In genomic region chr19:18987456-18987855, GRCh38 we compare ENCODE assay signal across 10 cellular contexts.
"Had no signal": no experiment of that assay in that cellular context is flagged by ENCODE, and none has a peak within 500 bp of the region (broad histone marks: within the 10 kb centered on the region; RNA-seq: fewer than 3 reads in every experiment).

No MANE protein-coding gene starts in this region.

- H3K27ac ChIP-seq: RWPE1 had no signal

- ATAC-seq: T-cell had no signal

- H3K9me2 ChIP-seq: SK-N-SH had no signal

- H3K27ac Mint-ChIP-seq: T-cell had no signal

- H3K4me3 ChIP-seq: MG63 had no signal

- H3K9me3 ChIP-seq: SK-N-SH had no signal

- H3K9ac ChIP-seq: SK-N-SH had no signal

- H3K4me3 Mint-ChIP-seq: T-cell had no signal

- H3K4me1 Mint-ChIP-seq: T-cell had no signal

- H3K4me2 ChIP-seq: SK-N-SH had no signal

- H3K9me3 Mint-ChIP-seq: T-cell had no signal

- DNase-seq: KG1; NCI-H187; NCI-H2029; NCI-H2081 treated with DMSO at 0.1 percent for 48 hours; NCI-H510A; NK-92 treated with Interleukin-12 subunit alpha and Interleukin-12 subunit beta, amount 100 ng/mL, for 24 hours had no signal
